ENCODE assay signal across 13 cellular contexts in genomic region chr4:36568575-36568974, GRCh38.
DNase-seq lines count a peak whose midpoint lies in the region; ATAC-seq and TF ChIP-seq lines count a peak whose summit lies in the region.
"Had no signal": no experiment of that assay in that cellular context is flagged by ENCODE, and none has a peak within 500 bp of the region (broad histone marks: within the 10 kb centered on the region; RNA-seq: fewer than 3 reads in every experiment).

No MANE protein-coding gene starts in this region.

- ATAC-seq in GM18519 (IDR thresholded peaks at IDR 0.05; ENCODE audit: low FRiP score, unreplicated experiment), result no peak
- ATAC-seq: CD8-positive, alpha-beta T cell; HCT116 had no signal

- peak; percentile 41 for DNase-seq in DMS53 (lab: John Stamatoyannopoulos, UW)
- DNase-seq in DMS53 treated with DMSO at 0.1 percent for 48 hours (lab: John Stamatoyannopoulos, UW; ENCODE audit: unreplicated experiment), result no peak
- peak; percentile 28 for DNase-seq in HT-29 (ENCODE audit: low spot score)
- peak; percentile 21 for DNase-seq in epithelial cell of esophagus (ENCODE audit: low read depth)
- DNase-seq in NCI-H345 treated with DMSO at 0.1 percent for 48 hours (lab: John Stamatoyannopoulos, UW; ENCODE audit: unreplicated experiment), result no peak
- no peak for DNase-seq in HUDEP-2 (lab: John Stamatoyannopoulos, UW; ENCODE audit: unreplicated experiment in 76 of 76)
- DNase-seq: Caco-2; CD8-positive, alpha-beta T cell; IMR-90; Kasumi-1; KBM-7 had no signal

- no peak overlapping the region for H3K4me3 ChIP-seq in epithelial cell of esophagus (ENCODE audit: low read length)

- TF ChIP-seq CTCF in epithelial cell of esophagus (IDR thresholded peaks at IDR 0.05; ENCODE audit: insufficient read depth, low read depth, low read length, missing control alignments), result no peak

Comparison
In these comparisons a context has a peak if more than half of its experiments do, and no peak if none do; other contexts are left out.
1. DNase-seq: peak in DMS53 (single experiment), HT-29 (single experiment) and epithelial cell of esophagus (single experiment); none in DMS53 treated with DMSO at 0.1 percent for 48 hours (single experiment), NCI-H345 treated with DMSO at 0.1 percent for 48 hours (single experiment) and HUDEP-2 (0 of 76).